18 cellular contexts compared by ENCODE assay signal in genomic region chr6:9504191-9504590, GRCh38.
A peak's percentile ranks its signal among the peaks of the same experiment; 100 is the strongest.
DNase-seq lines count a peak whose midpoint lies in the region; ATAC-seq and TF ChIP-seq lines count a peak whose summit lies in the region.
"Had no signal": no experiment of that assay in that cellular context is flagged by ENCODE, and none has a peak within 500 bp of the region (broad histone marks: within the 10 kb centered on the region; RNA-seq: fewer than 3 reads in every experiment).

No MANE protein-coding gene starts in this region.

- no peak overlapping the region for H2AK5ac ChIP-seq in IMR-90 (ENCODE audit: low read depth, low read length)

- H3K4ac ChIP-seq in IMR-90 (ENCODE audit: low read depth, low read length) = no peak overlapping the region

- no peak for TF ChIP-seq RAD21 in IMR-90 (IDR thresholded peaks at IDR 0.05; ENCODE audit: low read length)

- no peak overlapping the region for H3K18ac ChIP-seq in IMR-90 (ENCODE audit: low read depth, low read length)

- H2BK20ac ChIP-seq in IMR-90 (ENCODE audit: low read depth, low read length) = peak overlapping the region; percentile 74

- H4K20me1 ChIP-seq in IMR-90 (ENCODE audit: insufficient read depth, low read length) = no peaks in the 10 kb centered on the region
- no peaks in the 10 kb centered on the region for H4K20me1 ChIP-seq in PC-3 (ENCODE audit: low read length)

- no peaks in the 10 kb centered on the region for H3K36me3 ChIP-seq in IMR-90 (ENCODE audit: control insufficient read depth, insufficient read depth, low read length)
- no peaks in the 10 kb centered on the region for H3K36me3 ChIP-seq in PC-3 (ENCODE audit: low read depth, low read length)
- H3K36me3 ChIP-seq: esophagus squamous epithelium, prostate gland, thyroid gland had no signal

- H4K91ac ChIP-seq in IMR-90 (ENCODE audit: insufficient read depth, low read depth, low read length) = peak overlapping the region; percentile 39; the same call in 1 of the 2 replicates

- no CpG with 5 or more reads among the region's 2 CpGs for WGBS in IMR-90 (ENCODE audit: extremely low coverage in 2 of 2, insufficient read length in 1 of 2), 2 experiments

- no TSS peak for BruUV-seq in IMR-90 (replicated peaks; lab: Mats Ljungman, UMichigan)
- BruUV-seq in PC-3 (replicated peaks; lab: Mats Ljungman, UMichigan) = no TSS peak

- H3K9ac ChIP-seq in IMR-90 (ENCODE audit: low read depth, low read length) (no peak overlapping the region), PC-3 (ENCODE audit: low read length) (peak overlapping the region; percentile 55)

- H3K9me2 ChIP-seq in PC-3 (replicated peaks; ENCODE audit: low read length) = no peaks in the 10 kb centered on the region

- H3K9me3 ChIP-seq in IMR-90 (ENCODE audit: control insufficient read depth, insufficient read depth, low read length) (peaks cover 4% of the 10 kb centered on the region), PC-3 (ENCODE audit: low read length) (no peaks in the 10 kb centered on the region)
- H3K9me3 ChIP-seq: prostate gland, thyroid gland had no signal

- no peaks in the 10 kb centered on the region for H3K79me2 ChIP-seq in PC-3 (ENCODE audit: low read length)

- H3K23ac ChIP-seq in IMR-90 (ENCODE audit: low read depth, low read length) = no peak overlapping the region

- peaks cover 26% of the 10 kb centered on the region for H3K4me1 Mint-ChIP-seq in osteocyte (ENCODE audit: unreplicated experiment)
- H3K4me1 Mint-ChIP-seq in activated naive CD4-positive, alpha-beta T cell treated with anti-CD3 and anti-CD28 coated beads for 36 hours (ENCODE audit: low read depth) = no peaks in the 10 kb centered on the region
- H3K4me1 Mint-ChIP-seq: B cell had no signal

- POLR2A ChIA-PET in IMR-90 (lab: Charles Lee; ENCODE audit: unreplicated experiment) (no interaction called here), PC-3 (lab: Charles Lee; ENCODE audit: unreplicated experiment) (no interaction called here)

- H3K56ac ChIP-seq in IMR-90 (ENCODE audit: extremely low read depth, insufficient read depth, low read length) = no peak overlapping the region

- TF ChIP-seq CTCF in IMR-90 (conservative IDR thresholded peaks at IDR 0.05; ENCODE audit: low read depth, low read length) = no peak
- no peak for TF ChIP-seq CTCF in PC-3 (conservative IDR thresholded peaks at IDR 0.05; ENCODE audit: low read depth, low read length)
- TF ChIP-seq CTCF in osteocyte (IDR thresholded peaks at IDR 0.05) = no peak

- no peak overlapping the region for H3K14ac ChIP-seq in IMR-90 (replicated peaks; ENCODE audit: low read depth, low read length)

- H3K9me3 Mint-ChIP-seq in osteocyte (ENCODE audit: unreplicated experiment) = peaks cover 8% of the 10 kb centered on the region
- H3K9me3 Mint-ChIP-seq in activated naive CD4-positive, alpha-beta T cell treated with anti-CD3 and anti-CD28 coated beads for 36 hours = peaks cover 5% of the 10 kb centered on the region

- no peak overlapping the region for H3K4me3 Mint-ChIP-seq in osteocyte (ENCODE audit: unreplicated experiment)
- no peak overlapping the region for H3K4me3 Mint-ChIP-seq in activated naive CD4-positive, alpha-beta T cell treated with anti-CD3 and anti-CD28 coated beads for 36 hours
- H3K4me3 Mint-ChIP-seq: activated CD8-positive, alpha-beta T cell treated with anti-CD3 and anti-CD28 coated beads, Interleukin-2, amount 10 ng/mL, durations not matched to agents 7 days and 5 days; B cell; WTC11 had no signal

- H3K27me3 Mint-ChIP-seq in osteocyte (ENCODE audit: unreplicated experiment) = no peaks in the 10 kb centered on the region
- H3K27me3 Mint-ChIP-seq in activated naive CD4-positive, alpha-beta T cell treated with anti-CD3 and anti-CD28 coated beads for 36 hours (ENCODE audit: low read depth) = no peaks in the 10 kb centered on the region
- H3K27me3 Mint-ChIP-seq: B cell had no signal

- peak overlapping the region; percentile 35; the same call in 1 of the 2 replicates for H2BK120ac ChIP-seq in IMR-90 (ENCODE audit: low read depth, low read length)

- H2BK15ac ChIP-seq in IMR-90 (ENCODE audit: low read depth, low read length) = no peak overlapping the region

- no peaks in the 10 kb centered on the region for H3K79me1 ChIP-seq in IMR-90 (ENCODE audit: low read depth in 1 of 2, low read length in 2 of 2)

- H3K27me3 ChIP-seq in IMR-90 (ENCODE audit: control insufficient read depth, insufficient read depth, low read length) (no peaks in the 10 kb centered on the region), PC-3 (ENCODE audit: low read length) (no peaks in the 10 kb centered on the region)
- H3K27me3 ChIP-seq: thyroid gland had no signal

- DNase-seq in IMR-90 (no peak), NCI-H2029 (lab: John Stamatoyannopoulos, UW) (peak; percentile 77), PC-3 (peak; percentile 43), osteocyte (ENCODE audit: extremely low spot score, unreplicated experiment) (no peak), nucleus accumbens (lab: John Stamatoyannopoulos, UW) (no peak), cardiac septum (ENCODE audit: low spot score) (no peak)
- no peak for DNase-seq in activated naive CD4-positive, alpha-beta T cell treated with anti-CD3 and anti-CD28 coated beads for 36 hours
- DNase-seq: activated CD8-positive, alpha-beta T cell treated with anti-CD3 and anti-CD28 coated beads, Interleukin-2, amount 10 ng/mL, durations not matched to agents 7 days and 5 days; dorsolateral prefrontal cortex; esophagus squamous epithelium; left ventricle myocardium superior; NCI-H1694 treated with DMSO at 0.1 percent for 48 hours; SHP77 treated with DMSO at 0.1 percent for 48 hours; stimulated activated CD4-positive, alpha-beta T cell treated with anti-CD3 and anti-CD28 coated beads, Interleukin-12 subunit alpha, Interleukin-12 subunit beta, amount 100 ng/mL, for 4 hours; thyroid gland had no signal

- intact Hi-C loops in IMR-90 (cut with micrococcal nuclease) = no loop called here
- intact Hi-C loops in PC-3 (cut with micrococcal nuclease) = no loop called here
- intact Hi-C loops in activated naive CD4-positive, alpha-beta T cell treated with anti-CD3 and anti-CD28 coated beads for 36 hours (cut with micrococcal nuclease) = no loop called here
- intact Hi-C loops in cardiac septum (cut with DNase I) = no loop called here

- TF ChIP-seq POLR2A in IMR-90 (IDR thresholded peaks at IDR 0.05; ENCODE audit: low read depth, low read length) = no peak

- H3F3A ChIP-seq in PC-3 (ENCODE audit: low read length, unreplicated experiment) = no peaks in the 10 kb centered on the region

- in situ Hi-C loops in IMR-90 (cut with MboI; ENCODE audit: low sequenced_read_pairs) = no loop called here

- H3K4me3 ChIP-seq in IMR-90 (ENCODE audit: insufficient read depth, low read depth, low read length) = no peak overlapping the region
- H3K4me3 ChIP-seq in PC-3 (ENCODE audit: low read length) = no peak overlapping the region
- H3K4me3 ChIP-seq: dorsolateral prefrontal cortex, esophagus squamous epithelium, prostate gland, thyroid gland had no signal

- no peaks in the 10 kb centered on the region for H3K36me3 Mint-ChIP-seq in osteocyte (ENCODE audit: unreplicated experiment)
- H3K36me3 Mint-ChIP-seq in activated naive CD4-positive, alpha-beta T cell treated with anti-CD3 and anti-CD28 coated beads for 36 hours (ENCODE audit: low read depth) = no peaks in the 10 kb centered on the region

- ATAC-seq in IMR-90 (ENCODE audit: low read depth) = no peak
- ATAC-seq in PC-3 = no peak
- ATAC-seq: activated CD8-positive, alpha-beta T cell treated with anti-CD3 and anti-CD28 coated beads, Interleukin-2, amount 10 ng/mL, durations not matched to agents 7 days and 5 days; left ventricle myocardium superior had no signal

- H2AFZ ChIP-seq in IMR-90 (replicated peaks; ENCODE audit: low read length, poor library complexity) (no peak overlapping the region), PC-3 (ENCODE audit: low read length) (0 out of 2 replicates have a peak overlapping the region, but pooled peaks have one; percentile 2)

- dilution Hi-C loops in IMR-90 (cut with HindIII; ENCODE audit: low sequenced_read_pairs, unreplicated experiment) = no loop called here

- peak overlapping the region; percentile 70 for H3K27ac Mint-ChIP-seq in osteocyte (ENCODE audit: unreplicated experiment)
- no peak overlapping the region for H3K27ac Mint-ChIP-seq in activated naive CD4-positive, alpha-beta T cell treated with anti-CD3 and anti-CD28 coated beads for 36 hours
- H3K27ac Mint-ChIP-seq: activated CD8-positive, alpha-beta T cell treated with anti-CD3 and anti-CD28 coated beads, Interleukin-2, amount 10 ng/mL, durations not matched to agents 7 days and 5 days; B cell; WTC11 had no signal

- H3K4me1 ChIP-seq in IMR-90 (ENCODE audit: control insufficient read depth, insufficient read depth, low read length) (no peaks in the 10 kb centered on the region), PC-3 (ENCODE audit: insufficient read depth, low read length) (peaks cover 19% of the 10 kb centered on the region)
- H3K4me1 ChIP-seq: prostate gland, thyroid gland had no signal

- H3K4me2 ChIP-seq in IMR-90 (ENCODE audit: low read depth, low read length) (no peak overlapping the region), PC-3 (ENCODE audit: low read length) (0 out of 2 replicates have a peak overlapping the region, but pooled peaks have one; percentile 50)

- H4K5ac ChIP-seq in IMR-90 (ENCODE audit: low read depth, low read length) = no peak overlapping the region

- H3K27ac ChIP-seq in IMR-90 (ENCODE audit: insufficient read depth, low read length) (no peak overlapping the region), PC-3 (ENCODE audit: low read length) (peak overlapping the region; percentile 87)
- H3K27ac ChIP-seq: dorsolateral prefrontal cortex, prostate gland, thyroid gland had no signal

- no peak overlapping the region for H2AK9ac ChIP-seq in IMR-90 (replicated peaks; ENCODE audit: low read depth, low read length, poor library complexity)

- no peaks in the 10 kb centered on the region for H3K9me1 ChIP-seq in IMR-90 (ENCODE audit: insufficient read depth, low read length)

- no peak overlapping the region for H2BK5ac ChIP-seq in IMR-90 (ENCODE audit: low read depth, low read length, poor library complexity, severe bottlenecking)

- H4K8ac ChIP-seq in IMR-90 (ENCODE audit: low read depth in 2 of 2, low read length in 2 of 2) = peak overlapping the region; percentile 23 to 35; a peak in 2 of 4 replicates

- CTCF ChIA-PET in IMR-90 (lab: Yijun Ruan, JAX) = interaction anchor here (0.7 to 0.9 kb wide), 2 partner anchors 17 to 783 kb away, joined by 3 to 4 read pairs; no protein-coding TSS in a partner anchor
- CTCF ChIA-PET in PC-3 (lab: Charles Lee) = no interaction called here
- CTCF ChIA-PET in activated naive CD4-positive, alpha-beta T cell treated with anti-CD3 and anti-CD28 coated beads for 36 hours (lab: Charles Lee) = interaction anchor here (0.7 kb wide), 1 partner anchor 21 kb away, joined by 3 read pairs; no protein-coding TSS in a partner anchor

TF ChIP-seq in IMR-90, 13 proteins besides CTCF, POLR2A, EP300 and RAD21 (continues in another document):
- TF ChIP-seq MAFK (IDR thresholded peaks at IDR 0.05; ENCODE audit: low read depth, low read length) = no peak
- TF ChIP-seq MAZ (IDR thresholded peaks at IDR 0.05; ENCODE audit: borderline replicate concordance, low read depth, low read length) = no peak

Comparison
In these comparisons a context has a peak if more than half of its experiments do, and no peak if none do; other contexts are left out.
1. DNase-seq: peak in NCI-H2029 (single experiment) and PC-3 (single experiment); none in IMR-90 (single experiment), osteocyte (single experiment), nucleus accumbens (0 of 56), activated naive CD4-positive, alpha-beta T cell treated with anti-CD3 and anti-CD28 coated beads for 36 hours (single experiment) and cardiac septum (single experiment).